1 cellular context compared by ENCODE assay signal in genomic region chr20:35091808-35092523, GRCh38.
TF ChIP-seq lines count a peak whose summit lies in the region.

No MANE protein-coding gene starts in this region.

TF ChIP-seq in HepG2, 621 proteins besides CTCF, POLR2A, EP300 and RAD21 (continued from another document and continues in another):
- TF ChIP-seq ZNF841 (CRISPR knock-in tag; IDR thresholded peaks at IDR 0.05; ENCODE audit: borderline replicate concordance) (no peak; the same call in 1 of the 2 replicates), HHEX (CRISPR knock-in tag; IDR thresholded peaks at IDR 0.05) (peak; percentile 21; the same call in 1 of the 2 replicates), ZNF34 (CRISPR knock-in tag; IDR thresholded peaks at IDR 0.05; ENCODE audit: borderline replicate concordance) (no peak), ISL2 (CRISPR knock-in tag; IDR thresholded peaks at IDR 0.05) (no peak; the same call in 1 of the 2 replicates), RBM22 (optimal IDR thresholded peaks at IDR 0.05; ENCODE audit: low read length) (no peak), ZNF646 (CRISPR knock-in tag; IDR thresholded peaks at IDR 0.05) (0 out of 2 replicates have a peak, but pooled peaks have one; percentile 64), PITX1 (CRISPR knock-in tag; IDR thresholded peaks at IDR 0.05) (no peak), POLR2G (IDR thresholded peaks at IDR 0.05; ENCODE audit: low read depth, low read length) (no peak), HMG20A (CRISPR knock-in tag; IDR thresholded peaks at IDR 0.05; ENCODE audit: borderline replicate concordance) (no peak), THYN1 (CRISPR knock-in tag; IDR thresholded peaks at IDR 0.05; ENCODE audit: borderline replicate concordance, low read depth) (no peak), SIN3A (IDR thresholded peaks at IDR 0.05; ENCODE audit: borderline replicate concordance, low read depth, low read length) (no peak), CEBPB (IDR thresholded peaks at IDR 0.05; ENCODE audit: borderline replicate concordance, low read depth, low read length) (no peak), ZBTB37 (CRISPR knock-in tag; IDR thresholded peaks at IDR 0.05) (peak; percentile 49; the same call in 1 of the 2 replicates), EEA1 (CRISPR knock-in tag; IDR thresholded peaks at IDR 0.05; ENCODE audit: borderline replicate concordance) (peak; percentile 21; the same call in 1 of the 2 replicates), ZSCAN20 (CRISPR knock-in tag; IDR thresholded peaks at IDR 0.05; ENCODE audit: borderline replicate concordance) (no peak), GPN1 (CRISPR knock-in tag; IDR thresholded peaks at IDR 0.05; ENCODE audit: borderline replicate concordance) (0 out of 2 replicates have a peak, but pooled peaks have one; percentile 36), MTA3 (CRISPR knock-in tag; IDR thresholded peaks at IDR 0.05) (no peak), IRF2 (CRISPR knock-in tag; IDR thresholded peaks at IDR 0.05) (no peak), KLF12 (CRISPR knock-in tag; IDR thresholded peaks at IDR 0.05; ENCODE audit: borderline replicate concordance) (no peak), ZNF772 (CRISPR knock-in tag; IDR thresholded peaks at IDR 0.05) (no peak), ZNF329 (CRISPR knock-in tag; IDR thresholded peaks at IDR 0.05; ENCODE audit: low read depth) (peak; percentile 71; the same call in 1 of the 2 replicates), ZNF749 (CRISPR knock-in tag; IDR thresholded peaks at IDR 0.05; ENCODE audit: borderline replicate concordance) (peak; percentile 4; the same call in 1 of the 2 replicates), PAWR (CRISPR knock-in tag; IDR thresholded peaks at IDR 0.05; ENCODE audit: borderline replicate concordance) (no peak), TEAD3 (CRISPR knock-in tag; optimal IDR thresholded peaks at IDR 0.05; ENCODE audit: borderline replicate concordance) (no peak), REPIN1 (CRISPR knock-in tag; IDR thresholded peaks at IDR 0.05; ENCODE audit: borderline replicate concordance, low read depth) (no peak), ZNF235 (CRISPR knock-in tag; IDR thresholded peaks at IDR 0.05; ENCODE audit: borderline replicate concordance) (no peak), ZNF207 (IDR thresholded peaks at IDR 0.05; ENCODE audit: borderline replicate concordance) (no peak), ZNF253 (CRISPR knock-in tag; IDR thresholded peaks at IDR 0.05; ENCODE audit: borderline replicate concordance) (no peak; the same call in 1 of the 2 replicates), TCF12 (IDR thresholded peaks at IDR 0.05) (no peak), TCF12 (CRISPR knock-in tag; IDR thresholded peaks at IDR 0.05) (no peak), ZSCAN30 (CRISPR knock-in tag; IDR thresholded peaks at IDR 0.05) (0 out of 2 replicates have a peak, but pooled peaks have one; percentile 25), DMAP1 (CRISPR knock-in tag; IDR thresholded peaks at IDR 0.05) (peak; percentile 2; the same call in 1 of the 2 replicates), SP5 (CRISPR knock-in tag; IDR thresholded peaks at IDR 0.05; ENCODE audit: borderline replicate concordance, low read depth) (no peak)
- TF ChIP-seq, protein P1, sequence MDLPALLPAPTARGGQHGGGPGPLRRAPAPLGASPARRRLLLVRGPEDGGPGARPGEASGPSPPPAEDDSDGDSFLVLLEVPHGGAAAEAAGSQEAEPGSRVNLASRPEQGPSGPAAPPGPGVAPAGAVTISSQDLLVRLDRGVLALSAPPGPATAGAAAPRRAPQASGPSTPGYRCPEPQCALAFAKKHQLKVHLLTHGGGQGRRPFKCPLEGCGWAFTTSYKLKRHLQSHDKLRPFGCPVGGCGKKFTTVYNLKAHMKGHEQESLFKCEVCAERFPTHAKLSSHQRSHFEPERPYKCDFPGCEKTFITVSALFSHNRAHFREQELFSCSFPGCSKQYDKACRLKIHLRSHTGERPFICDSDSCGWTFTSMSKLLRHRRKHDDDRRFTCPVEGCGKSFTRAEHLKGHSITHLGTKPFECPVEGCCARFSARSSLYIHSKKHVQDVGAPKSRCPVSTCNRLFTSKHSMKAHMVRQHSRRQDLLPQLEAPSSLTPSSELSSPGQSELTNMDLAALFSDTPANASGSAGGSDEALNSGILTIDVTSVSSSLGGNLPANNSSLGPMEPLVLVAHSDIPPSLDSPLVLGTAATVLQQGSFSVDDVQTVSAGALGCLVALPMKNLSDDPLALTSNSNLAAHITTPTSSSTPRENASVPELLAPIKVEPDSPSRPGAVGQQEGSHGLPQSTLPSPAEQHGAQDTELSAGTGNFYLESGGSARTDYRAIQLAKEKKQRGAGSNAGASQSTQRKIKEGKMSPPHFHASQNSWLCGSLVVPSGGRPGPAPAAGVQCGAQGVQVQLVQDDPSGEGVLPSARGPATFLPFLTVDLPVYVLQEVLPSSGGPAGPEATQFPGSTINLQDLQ (CRISPR knock-in tag; IDR thresholded peaks at IDR 0.05) = no peak
- TF ChIP-seq, protein P2, sequence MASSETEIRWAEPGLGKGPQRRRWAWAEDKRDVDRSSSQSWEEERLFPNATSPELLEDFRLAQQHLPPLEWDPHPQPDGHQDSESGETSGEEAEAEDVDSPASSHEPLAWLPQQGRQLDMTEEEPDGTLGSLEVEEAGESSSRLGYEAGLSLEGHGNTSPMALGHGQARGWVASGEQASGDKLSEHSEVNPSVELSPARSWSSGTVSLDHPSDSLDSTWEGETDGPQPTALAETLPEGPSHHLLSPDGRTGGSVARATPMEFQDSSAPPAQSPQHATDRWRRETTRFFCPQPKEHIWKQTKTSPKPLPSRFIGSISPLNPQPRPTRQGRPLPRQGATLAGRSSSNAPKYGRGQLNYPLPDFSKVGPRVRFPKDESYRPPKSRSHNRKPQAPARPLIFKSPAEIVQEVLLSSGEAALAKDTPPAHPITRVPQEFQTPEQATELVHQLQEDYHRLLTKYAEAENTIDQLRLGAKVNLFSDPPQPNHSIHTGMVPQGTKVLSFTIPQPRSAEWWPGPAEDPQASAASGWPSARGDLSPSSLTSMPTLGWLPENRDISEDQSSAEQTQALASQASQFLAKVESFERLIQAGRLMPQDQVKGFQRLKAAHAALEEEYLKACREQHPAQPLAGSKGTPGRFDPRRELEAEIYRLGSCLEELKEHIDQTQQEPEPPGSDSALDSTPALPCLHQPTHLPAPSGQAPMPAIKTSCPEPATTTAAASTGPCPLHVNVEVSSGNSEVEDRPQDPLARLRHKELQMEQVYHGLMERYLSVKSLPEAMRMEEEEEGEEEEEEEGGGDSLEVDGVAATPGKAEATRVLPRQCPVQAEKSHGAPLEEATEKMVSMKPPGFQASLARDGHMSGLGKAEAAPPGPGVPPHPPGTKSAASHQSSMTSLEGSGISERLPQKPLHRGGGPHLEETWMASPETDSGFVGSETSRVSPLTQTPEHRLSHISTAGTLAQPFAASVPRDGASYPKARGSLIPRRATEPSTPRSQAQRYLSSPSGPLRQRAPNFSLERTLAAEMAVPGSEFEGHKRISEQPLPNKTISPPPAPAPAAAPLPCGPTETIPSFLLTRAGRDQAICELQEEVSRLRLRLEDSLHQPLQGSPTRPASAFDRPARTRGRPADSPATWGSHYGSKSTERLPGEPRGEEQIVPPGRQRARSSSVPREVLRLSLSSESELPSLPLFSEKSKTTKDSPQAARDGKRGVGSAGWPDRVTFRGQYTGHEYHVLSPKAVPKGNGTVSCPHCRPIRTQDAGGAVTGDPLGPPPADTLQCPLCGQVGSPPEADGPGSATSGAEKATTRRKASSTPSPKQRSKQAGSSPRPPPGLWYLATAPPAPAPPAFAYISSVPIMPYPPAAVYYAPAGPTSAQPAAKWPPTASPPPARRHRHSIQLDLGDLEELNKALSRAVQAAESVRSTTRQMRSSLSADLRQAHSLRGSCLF (CRISPR knock-in tag; IDR thresholded peaks at IDR 0.05; ENCODE audit: borderline replicate concordance) = peak; percentile 37; the same call in 1 of the 2 replicates
- TF ChIP-seq, protein P3, sequence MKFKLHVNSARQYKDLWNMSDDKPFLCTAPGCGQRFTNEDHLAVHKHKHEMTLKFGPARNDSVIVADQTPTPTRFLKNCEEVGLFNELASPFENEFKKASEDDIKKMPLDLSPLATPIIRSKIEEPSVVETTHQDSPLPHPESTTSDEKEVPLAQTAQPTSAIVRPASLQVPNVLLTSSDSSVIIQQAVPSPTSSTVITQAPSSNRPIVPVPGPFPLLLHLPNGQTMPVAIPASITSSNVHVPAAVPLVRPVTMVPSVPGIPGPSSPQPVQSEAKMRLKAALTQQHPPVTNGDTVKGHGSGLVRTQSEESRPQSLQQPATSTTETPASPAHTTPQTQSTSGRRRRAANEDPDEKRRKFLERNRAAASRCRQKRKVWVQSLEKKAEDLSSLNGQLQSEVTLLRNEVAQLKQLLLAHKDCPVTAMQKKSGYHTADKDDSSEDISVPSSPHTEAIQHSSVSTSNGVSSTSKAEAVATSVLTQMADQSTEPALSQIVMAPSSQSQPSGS (CRISPR knock-in tag; IDR thresholded peaks at IDR 0.05) = no peak
- TF ChIP-seq, protein P4, sequence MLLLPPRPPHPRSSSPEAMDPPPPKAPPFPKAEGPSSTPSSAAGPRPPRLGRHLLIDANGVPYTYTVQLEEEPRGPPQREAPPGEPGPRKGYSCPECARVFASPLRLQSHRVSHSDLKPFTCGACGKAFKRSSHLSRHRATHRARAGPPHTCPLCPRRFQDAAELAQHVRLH (CRISPR knock-in tag; IDR thresholded peaks at IDR 0.05; ENCODE audit: borderline replicate concordance, low read depth) = no peak
- TF ChIP-seq, protein P5, sequence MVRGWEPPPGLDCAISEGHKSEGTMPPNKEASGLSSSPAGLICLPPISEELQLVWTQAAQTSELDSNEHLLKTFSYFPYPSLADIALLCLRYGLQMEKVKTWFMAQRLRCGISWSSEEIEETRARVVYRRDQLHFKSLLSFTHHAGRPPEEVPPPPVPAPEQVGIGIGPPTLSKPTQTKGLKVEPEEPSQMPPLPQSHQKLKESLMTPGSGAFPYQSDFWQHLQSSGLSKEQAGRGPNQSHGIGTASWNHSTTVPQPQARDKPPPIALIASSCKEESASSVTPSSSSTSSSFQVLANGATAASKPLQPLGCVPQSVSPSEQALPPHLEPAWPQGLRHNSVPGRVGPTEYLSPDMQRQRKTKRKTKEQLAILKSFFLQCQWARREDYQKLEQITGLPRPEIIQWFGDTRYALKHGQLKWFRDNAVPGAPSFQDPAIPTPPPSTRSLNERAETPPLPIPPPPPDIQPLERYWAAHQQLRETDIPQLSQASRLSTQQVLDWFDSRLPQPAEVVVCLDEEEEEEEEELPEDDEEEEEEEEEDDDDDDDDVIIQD (CRISPR knock-in tag; IDR thresholded peaks at IDR 0.05; ENCODE audit: low read depth) = no peak; the same call in 1 of the 2 replicates
- TF ChIP-seq, protein P6, sequence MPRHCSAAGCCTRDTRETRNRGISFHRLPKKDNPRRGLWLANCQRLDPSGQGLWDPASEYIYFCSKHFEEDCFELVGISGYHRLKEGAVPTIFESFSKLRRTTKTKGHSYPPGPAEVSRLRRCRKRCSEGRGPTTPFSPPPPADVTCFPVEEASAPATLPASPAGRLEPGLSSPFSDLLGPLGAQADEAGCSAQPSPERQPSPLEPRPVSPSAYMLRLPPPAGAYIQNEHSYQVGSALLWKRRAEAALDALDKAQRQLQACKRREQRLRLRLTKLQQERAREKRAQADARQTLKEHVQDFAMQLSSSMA (CRISPR knock-in tag; IDR thresholded peaks at IDR 0.05) = no peak
- TF ChIP-seq, protein P7, sequence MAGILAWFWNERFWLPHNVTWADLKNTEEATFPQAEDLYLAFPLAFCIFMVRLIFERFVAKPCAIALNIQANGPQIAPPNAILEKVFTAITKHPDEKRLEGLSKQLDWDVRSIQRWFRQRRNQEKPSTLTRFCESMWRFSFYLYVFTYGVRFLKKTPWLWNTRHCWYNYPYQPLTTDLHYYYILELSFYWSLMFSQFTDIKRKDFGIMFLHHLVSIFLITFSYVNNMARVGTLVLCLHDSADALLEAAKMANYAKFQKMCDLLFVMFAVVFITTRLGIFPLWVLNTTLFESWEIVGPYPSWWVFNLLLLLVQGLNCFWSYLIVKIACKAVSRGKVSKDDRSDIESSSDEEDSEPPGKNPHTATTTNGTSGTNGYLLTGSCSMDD (CRISPR knock-in tag; IDR thresholded peaks at IDR 0.05) = no peak
